Comparison of ENCODE assay signal across 1 cellular context in genomic region chr5:179065703-179066102, GRCh38.
TF ChIP-seq lines count a peak whose summit lies in the region.

No MANE protein-coding gene starts in this region.

TF ChIP-seq in GM23338, 12 proteins besides CTCF, POLR2A, EP300 and RAD21 (continued from another document):
- TF ChIP-seq POLR2AphosphoS5 (IDR thresholded peaks at IDR 0.05; ENCODE audit: low read depth) (no peak), CREB1 (CRISPR knock-in tag; IDR thresholded peaks at IDR 0.05; ENCODE audit: low read depth) (no peak), ETS1 (IDR thresholded peaks at IDR 0.05) (no peak), REST (IDR thresholded peaks at IDR 0.05; ENCODE audit: unreplicated experiment) (no peak), JUNB (IDR thresholded peaks at IDR 0.05; ENCODE audit: unreplicated experiment) (no peak), EZH2phosphoT487 (IDR thresholded peaks at IDR 0.05; ENCODE audit: unreplicated experiment) (no peak), EZH2 (IDR thresholded peaks at IDR 0.05; ENCODE audit: low read depth, unreplicated experiment) (no peak)
TF ChIP-seq in GM23338: peak in this region for 0.
